Comparison of ENCODE assay signal across 1 cellular context in the genomic region with DNA sequence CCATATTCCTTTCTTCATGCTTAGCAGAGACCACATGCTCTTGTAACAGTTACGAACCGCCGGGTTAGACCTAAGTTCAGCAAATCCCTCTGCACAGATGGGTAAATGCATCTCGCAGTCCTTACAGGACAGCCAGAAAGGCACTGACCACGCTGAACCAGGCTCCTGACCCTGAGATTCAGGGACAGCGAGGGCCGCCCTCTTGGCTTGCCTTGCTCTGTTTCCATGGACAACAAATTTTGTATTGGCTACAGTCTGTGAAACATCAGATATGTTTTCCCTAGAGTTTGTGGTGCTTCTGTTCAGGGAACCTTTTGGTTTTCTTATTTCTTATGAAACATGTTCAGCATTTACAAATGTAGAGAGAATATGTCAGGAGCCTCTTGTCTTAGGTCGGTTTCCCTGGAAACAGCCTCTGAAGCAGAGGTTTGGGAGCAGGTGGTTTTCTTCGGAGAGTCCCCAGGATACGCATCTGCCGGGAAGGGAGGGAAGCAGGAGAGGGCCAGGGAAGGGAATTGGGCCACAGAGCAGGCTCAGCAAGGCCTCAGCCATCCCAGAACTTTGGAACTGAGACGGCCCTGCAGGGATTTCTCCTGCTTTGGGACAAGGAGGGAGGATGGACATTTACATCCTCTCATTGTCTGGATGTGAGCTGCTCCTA.
TF ChIP-seq lines count a peak whose summit lies in the region.

No MANE protein-coding gene starts in this region.

TF ChIP-seq in HepG2, 621 proteins besides CTCF, POLR2A, EP300 and RAD21 (continued from another document):
- TF ChIP-seq, protein P1, sequence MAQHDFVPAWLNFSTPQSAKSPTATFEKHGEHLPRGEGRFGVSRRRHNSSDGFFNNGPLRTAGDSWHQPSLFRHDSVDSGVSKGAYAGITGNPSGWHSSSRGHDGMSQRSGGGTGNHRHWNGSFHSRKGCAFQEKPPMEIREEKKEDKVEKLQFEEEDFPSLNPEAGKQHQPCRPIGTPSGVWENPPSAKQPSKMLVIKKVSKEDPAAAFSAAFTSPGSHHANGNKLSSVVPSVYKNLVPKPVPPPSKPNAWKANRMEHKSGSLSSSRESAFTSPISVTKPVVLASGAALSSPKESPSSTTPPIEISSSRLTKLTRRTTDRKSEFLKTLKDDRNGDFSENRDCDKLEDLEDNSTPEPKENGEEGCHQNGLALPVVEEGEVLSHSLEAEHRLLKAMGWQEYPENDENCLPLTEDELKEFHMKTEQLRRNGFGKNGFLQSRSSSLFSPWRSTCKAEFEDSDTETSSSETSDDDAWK (CRISPR knock-in tag; IDR thresholded peaks at IDR 0.05), result no peak
- TF ChIP-seq POGZ (CRISPR knock-in tag; IDR thresholded peaks at IDR 0.05) (no peak), ARNT (IDR thresholded peaks at IDR 0.05) (no peak), ZNF878 (CRISPR knock-in tag; IDR thresholded peaks at IDR 0.05) (no peak)
- TF ChIP-seq, protein P2, sequence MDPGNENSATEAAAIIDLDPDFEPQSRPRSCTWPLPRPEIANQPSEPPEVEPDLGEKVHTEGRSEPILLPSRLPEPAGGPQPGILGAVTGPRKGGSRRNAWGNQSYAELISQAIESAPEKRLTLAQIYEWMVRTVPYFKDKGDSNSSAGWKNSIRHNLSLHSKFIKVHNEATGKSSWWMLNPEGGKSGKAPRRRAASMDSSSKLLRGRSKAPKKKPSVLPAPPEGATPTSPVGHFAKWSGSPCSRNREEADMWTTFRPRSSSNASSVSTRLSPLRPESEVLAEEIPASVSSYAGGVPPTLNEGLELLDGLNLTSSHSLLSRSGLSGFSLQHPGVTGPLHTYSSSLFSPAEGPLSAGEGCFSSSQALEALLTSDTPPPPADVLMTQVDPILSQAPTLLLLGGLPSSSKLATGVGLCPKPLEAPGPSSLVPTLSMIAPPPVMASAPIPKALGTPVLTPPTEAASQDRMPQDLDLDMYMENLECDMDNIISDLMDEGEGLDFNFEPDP (CRISPR knock-in tag; conservative IDR thresholded peaks at IDR 0.05), result no peak
